In genomic region chr22:21985214-21985613, GRCh38 we compare ENCODE assay signal across 3 cellular contexts.
TF ChIP-seq lines count a peak whose summit lies in the region.

No MANE protein-coding gene starts in this region.

TF ChIP-seq in IMR-90, 13 proteins besides CTCF, POLR2A, EP300 and RAD21:
- TF ChIP-seq CEBPB (IDR thresholded peaks at IDR 0.05; ENCODE audit: low read depth, low read length) = no peak
- TF ChIP-seq RCOR1 (IDR thresholded peaks at IDR 0.05; ENCODE audit: insufficient replicate concordance, low read length) = no peak
- no peak for TF ChIP-seq CHD1 (IDR thresholded peaks at IDR 0.05; ENCODE audit: low read depth, low read length)
- TF ChIP-seq MXI1 (IDR thresholded peaks at IDR 0.05; ENCODE audit: borderline replicate concordance, low read depth, low read length) = no peak
- TF ChIP-seq MAFK (IDR thresholded peaks at IDR 0.05; ENCODE audit: low read depth, low read length) = no peak
- TF ChIP-seq RFX5 (IDR thresholded peaks at IDR 0.05; ENCODE audit: low read depth, low read length) = no peak
- TF ChIP-seq NFE2L2 (IDR thresholded peaks at IDR 0.05; ENCODE audit: low read depth, low read length) = no peak
- no peak for TF ChIP-seq MAZ (IDR thresholded peaks at IDR 0.05; ENCODE audit: borderline replicate concordance, low read depth, low read length)
- no peak for TF ChIP-seq FOS (IDR thresholded peaks at IDR 0.05; ENCODE audit: low read depth, low read length)
- no peak for TF ChIP-seq BHLHE40 (IDR thresholded peaks at IDR 0.05; ENCODE audit: low read depth, low read length)
- no peak for TF ChIP-seq USF2 (IDR thresholded peaks at IDR 0.05; ENCODE audit: low read depth, low read length)
- no peak for TF ChIP-seq SMC3 (IDR thresholded peaks at IDR 0.05; ENCODE audit: low read depth, low read length)
- TF ChIP-seq ELK1 (IDR thresholded peaks at IDR 0.05; ENCODE audit: borderline replicate concordance, low read depth, low read length) = no peak

TF ChIP-seq in GM12878, 131 proteins besides CTCF, POLR2A, EP300 and RAD21:
- no peak for TF ChIP-seq NBN (IDR thresholded peaks at IDR 0.05)

TF ChIP-seq in HEK293T, 16 proteins besides CTCF, POLR2A, EP300 and RAD21:
- TF ChIP-seq TARDBP (IDR thresholded peaks at IDR 0.05) (no peak), FOXM1 (IDR thresholded peaks at IDR 0.05; ENCODE audit: borderline replicate concordance) (no peak), ZNF384 (IDR thresholded peaks at IDR 0.05) (no peak), SP1 (IDR thresholded peaks at IDR 0.05) (no peak), LEF1 (IDR thresholded peaks at IDR 0.05; ENCODE audit: borderline replicate concordance) (no peak), L3MBTL2 (conservative IDR thresholded peaks at IDR 0.05) (no peak), ARNT (IDR thresholded peaks at IDR 0.05) (no peak), FOXA1 (IDR thresholded peaks at IDR 0.05) (no peak), SUZ12 (IDR thresholded peaks at IDR 0.05) (no peak), HDGF (IDR thresholded peaks at IDR 0.05; ENCODE audit: borderline replicate concordance) (no peak), PKNOX1 (IDR thresholded peaks at IDR 0.05) (no peak), NFRKB (IDR thresholded peaks at IDR 0.05) (no peak), BHLHE40 (IDR thresholded peaks at IDR 0.05; ENCODE audit: borderline replicate concordance) (no peak)
